In the genomic region with DNA sequence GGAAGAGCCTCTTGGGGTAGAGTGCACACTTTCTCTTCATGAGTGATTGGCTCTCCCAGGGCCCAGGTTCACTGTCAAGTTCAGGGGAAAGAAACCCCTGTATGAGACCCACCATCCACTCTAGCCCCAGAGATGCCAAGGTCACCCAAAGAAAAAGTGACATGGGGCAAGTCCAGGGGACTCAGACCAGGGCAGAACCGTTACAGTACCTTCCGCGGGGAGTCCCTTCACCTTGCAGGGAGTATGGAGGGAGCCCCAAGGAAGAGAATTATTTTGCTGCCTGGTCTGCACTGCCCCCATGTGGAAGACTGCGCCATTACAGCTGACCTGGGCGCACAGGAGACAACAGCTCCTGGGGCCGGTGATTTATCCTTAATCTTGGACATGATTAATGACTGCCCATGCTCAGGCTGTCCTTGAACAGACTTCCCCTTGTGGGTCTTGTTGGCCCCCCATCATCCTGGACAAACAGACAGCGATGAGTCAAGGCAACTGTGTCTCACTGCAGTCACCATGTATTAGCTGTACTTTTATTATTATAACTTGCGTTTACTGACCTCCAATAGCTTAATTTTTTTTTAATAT, we compare ENCODE assay signal across 8 cellular contexts. TPM values are rescaled to one million over a fixed set of nuclear protein-coding genes. Genes with fewer than 3 reads are reported as not detected.
A peak's percentile ranks its signal among the peaks of the same experiment; 100 is the strongest.
DNase-seq lines count a peak whose midpoint lies in the region; ATAC-seq, FAIRE-seq and TF ChIP-seq lines count a peak whose summit lies in the region.

No MANE protein-coding gene starts in this region.

- no peaks in the 10 kb centered on the region; the same call in 1 of the 2 replicates for H3K36me3 ChIP-seq in MG63

- peak; percentile 96 to 98 for TF ChIP-seq RAD21 in A549 (conservative IDR thresholded peaks at IDR 0.05 in 1 of 2, IDR thresholded peaks at IDR 0.05 in 1 of 2)

- H3K27me3 ChIP-seq in MG63 = no peaks in the 10 kb centered on the region

- H3K9me3 ChIP-seq in A549 = no peaks in the 10 kb centered on the region
- no peaks in the 10 kb centered on the region for H3K9me3 ChIP-seq in MG63

- H3K4me3 ChIP-seq in A549 (no peak overlapping the region), MG63 (no peak overlapping the region), coronary artery (no peak overlapping the region)

- no peak overlapping the region for H3K4me3 Mint-ChIP-seq in activated CD4-positive, alpha-beta T cell treated with anti-CD3 and anti-CD28 coated beads, Interleukin-2, amount 10 ng/mL, durations not matched to agents 7 days and 5 days

- peaks cover 8% of the 10 kb centered on the region for H3K4me1 Mint-ChIP-seq in activated CD4-positive, alpha-beta T cell treated with anti-CD3 and anti-CD28 coated beads, Interleukin-2, amount 10 ng/mL, durations not matched to agents 7 days and 5 days

- TF ChIP-seq CTCF in A549 (IDR thresholded peaks at IDR 0.05) (peak; percentile 95), GM13976 (IDR thresholded peaks at IDR 0.05; ENCODE audit: borderline replicate concordance, control extremely low read depth, extremely low read depth, insufficient read depth, missing control alignments) (peak; percentile 84), coronary artery (IDR thresholded peaks at IDR 0.05) (peak; percentile 98)

- peak overlapping the region; percentile 25; the same call in 2 of the 3 replicates for H3K4me2 ChIP-seq in A549

- in situ Hi-C loops in GM13976 (cut with MboI; ENCODE audit: low sequenced_read_pairs, unreplicated experiment) = no loop called here

- H3K27ac ChIP-seq in A549 = peak overlapping the region; percentile 47 to 68
- no peak overlapping the region for H3K27ac ChIP-seq in coronary artery

- no peaks in the 10 kb centered on the region for H3K27me3 Mint-ChIP-seq in activated CD4-positive, alpha-beta T cell treated with anti-CD3 and anti-CD28 coated beads, Interleukin-2, amount 10 ng/mL, durations not matched to agents 7 days and 5 days

- peak; percentile 64 to 70 for DNase-seq in A549 (ENCODE audit: low read depth in 1 of 2, low spot score in 1 of 2)
- peak; percentile 76 for DNase-seq in GM13976 (ENCODE audit: low spot score)
- peak; percentile 23 for DNase-seq in MG63
- DNase-seq in activated CD4-positive, alpha-beta T cell treated with anti-CD3 and anti-CD28 coated beads, Interleukin-2, amount 10 ng/mL, durations not matched to agents 7 days and 5 days = peak; percentile 76
- no peak for DNase-seq in coronary artery (ENCODE audit: low spot score)
- DNase-seq in lung microvascular endothelial cell (ENCODE audit: low read depth in 2 of 2) = peak; percentile 52 to 63
- DNase-seq in stimulated activated CD8-positive, alpha-beta memory T cell treated with anti-CD3 and anti-CD28 coated beads, Interleukin-2, amount 100 ng/mL, for 48 hours (ENCODE audit: low read depth in 2 of 2) = peak; percentile 36 to 42

- peak overlapping the region; percentile 71 for H3K27ac Mint-ChIP-seq in activated CD4-positive, alpha-beta T cell treated with anti-CD3 and anti-CD28 coated beads, Interleukin-2, amount 10 ng/mL, durations not matched to agents 7 days and 5 days

- 10% methylated on average over 8 of the region's 8 CpGs for whole genome bisulfite sequencing in A549 (ENCODE audit: missing lambda C conversion rate)

- H3K9me3 Mint-ChIP-seq in activated CD4-positive, alpha-beta T cell treated with anti-CD3 and anti-CD28 coated beads, Interleukin-2, amount 10 ng/mL, durations not matched to agents 7 days and 5 days = no peaks in the 10 kb centered on the region

- peaks cover 27% of the 10 kb centered on the region for H3K4me1 ChIP-seq in A549

- TF ChIP-seq POLR2A in A549 (IDR thresholded peaks at IDR 0.05; ENCODE audit: low read length) = no peak

- POLR2A ChIA-PET in A549 (lab: Yijun Ruan, JAX) = interaction anchor here (0.6 to 1.1 kb wide), 4 partner anchors 56 to 209 kb away, joined by 3 to 4 read pairs (median 4); a partner anchor contains a TSS
- POLR2A ChIA-PET in activated CD4-positive, alpha-beta T cell treated with anti-CD3 and anti-CD28 coated beads, Interleukin-2, amount 10 ng/mL, durations not matched to agents 7 days and 5 days (lab: Charles Lee) = no interaction called here

- peaks cover 15% of the 10 kb centered on the region for H3K36me3 Mint-ChIP-seq in activated CD4-positive, alpha-beta T cell treated with anti-CD3 and anti-CD28 coated beads, Interleukin-2, amount 10 ng/mL, durations not matched to agents 7 days and 5 days (ENCODE audit: low read depth)

- no peak for TF ChIP-seq EP300 in A549 (IDR thresholded peaks at IDR 0.05)

- peak; percentile 79 to 93 for ATAC-seq in A549
- ATAC-seq in GM18909 (IDR thresholded peaks at IDR 0.05; ENCODE audit: poor library complexity, unreplicated experiment) = no peak

- FAIRE-seq in A549 (lab: Jason Lieb, UNC) = no peak

- CTCF ChIA-PET in A549 (lab: Yijun Ruan, JAX) = interaction anchor here (0.7 to 17.5 kb wide), 43 partner anchors 12 to 765 kb away, joined by 3 to 463 read pairs (median 6); a partner anchor contains a TSS
- CTCF ChIA-PET in activated CD4-positive, alpha-beta T cell treated with anti-CD3 and anti-CD28 coated beads, Interleukin-2, amount 10 ng/mL, durations not matched to agents 7 days and 5 days (lab: Charles Lee) = interaction anchor here (0.6 to 3.3 kb wide), 23 partner anchors 9 to 1321 kb away, joined by 3 to 18 read pairs (median 5); no protein-coding TSS in a partner anchor

TF ChIP-seq in A549, 52 proteins besides CTCF, POLR2A, EP300 and RAD21:
- TF ChIP-seq, protein P1, sequence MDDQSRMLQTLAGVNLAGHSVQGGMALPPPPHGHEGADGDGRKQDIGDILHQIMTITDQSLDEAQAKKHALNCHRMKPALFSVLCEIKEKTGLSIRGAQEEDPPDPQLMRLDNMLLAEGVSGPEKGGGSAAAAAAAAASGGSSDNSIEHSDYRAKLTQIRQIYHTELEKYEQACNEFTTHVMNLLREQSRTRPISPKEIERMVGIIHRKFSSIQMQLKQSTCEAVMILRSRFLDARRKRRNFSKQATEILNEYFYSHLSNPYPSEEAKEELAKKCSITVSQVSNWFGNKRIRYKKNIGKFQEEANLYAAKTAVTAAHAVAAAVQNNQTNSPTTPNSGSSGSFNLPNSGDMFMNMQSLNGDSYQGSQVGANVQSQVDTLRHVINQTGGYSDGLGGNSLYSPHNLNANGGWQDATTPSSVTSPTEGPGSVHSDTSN (IDR thresholded peaks at IDR 0.05) = peak; percentile 44; the same call in 1 of the 2 replicates
- TF ChIP-seq SMC3 (IDR thresholded peaks at IDR 0.05) = peak; percentile 95
- no peak for TF ChIP-seq ESRRA (IDR thresholded peaks at IDR 0.05; ENCODE audit: borderline replicate concordance, low read length)
- TF ChIP-seq HOXB5 (CRISPR knock-in tag; IDR thresholded peaks at IDR 0.05) = peak; percentile 97
- peak; percentile 45; the same call in 1 of the 2 replicates for TF ChIP-seq TP53 (CRISPR knock-in tag; IDR thresholded peaks at IDR 0.05)
- TF ChIP-seq, protein P2, sequence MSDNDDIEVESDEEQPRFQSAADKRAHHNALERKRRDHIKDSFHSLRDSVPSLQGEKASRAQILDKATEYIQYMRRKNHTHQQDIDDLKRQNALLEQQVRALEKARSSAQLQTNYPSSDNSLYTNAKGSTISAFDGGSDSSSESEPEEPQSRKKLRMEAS (IDR thresholded peaks at IDR 0.05) = 0 out of 2 replicates have a peak, but pooled peaks have one; percentile 26
- no peak for TF ChIP-seq MYC (IDR thresholded peaks at IDR 0.05; ENCODE audit: borderline replicate concordance, low read length)

RNA-seq across cellular contexts. Expression of a gene that starts 29.9 kb away (rescaled TPM):
- polyA plus RNA-seq in A549 (2011; rRNA removed) (27.0 and 32.0 TPM in 2 replicates), A549 (2017; fragmentation: RNase III; extraction: RNeasy Plus Mini Kit Qiagen cat#74134 plus additional on column Dnase treatment) (22.7 to 25.3 TPM (median 23.5 TPM) in 3 replicates)
- polyA plus RNA-seq in A549 (2012; cell fraction: cytosol; rRNA removed) = 37.8 and 46.7 TPM in 2 replicates
- polyA plus RNA-seq in A549 (2012; cell fraction: nucleus; rRNA removed) = 56.9 and 76.5 TPM in 2 replicates
- polyA minus RNA-seq in A549 (2011; rRNA and poly(A)+ RNA removed) = 51.8 and 54.6 TPM in 2 replicates
- total RNA-seq in MG63 (2014; rRNA removed; shearing (Covaris generic); ENCODE audit: low replicate concordance) = 8.9 and 15.4 TPM in 2 replicates
- 10 to 100 TPM; 35.9 to 37.1 TPM for total RNA-seq in activated CD4-positive, alpha-beta T cell treated with anti-CD3 and anti-CD28 coated beads, Interleukin-2, amount 10 ng/mL, durations not matched to agents 7 days and 5 days
- 14.2 and 17.9 TPM in 2 replicates for total RNA-seq in lung microvascular endothelial cell

Comparison
In these comparisons a context has a peak if more than half of its experiments do, and no peak if none do; other contexts are left out.
1. H3K27ac ChIP-seq: peak in A549 (2 of 2); none in coronary artery (0 of 2).
2. Peak in every context shown above with its lines, with median percentiles within 50 percentile points of each other: CTCF ChIP-seq.